ENCODE assay signal across 8 cellular contexts in genomic region chr19:6736169-6736916, GRCh38. TPM values are rescaled to one million over a fixed set of nuclear protein-coding genes. Genes with fewer than 3 reads are reported as not detected.
A peak's percentile ranks its signal among the peaks of the same experiment; 100 is the strongest.
DNase-seq lines count a peak whose midpoint lies in the region; ATAC-seq and TF ChIP-seq lines count a peak whose summit lies in the region.

No MANE protein-coding gene starts in this region.

- peak; percentile 82 for TF ChIP-seq CTCF in astrocyte of the cerebellum (IDR thresholded peaks at IDR 0.05; ENCODE audit: low read depth, low read length, missing control alignments)

- H3K27ac ChIP-seq in rectal smooth muscle tissue (ENCODE audit: low read depth, low read length), result peak overlapping the region; percentile 99

- in situ Hi-C loops in G401 (cut with HindIII; ENCODE audit: low sequenced_read_pairs), result no loop called here
- in situ Hi-C loops in astrocyte of the cerebellum (cut with HindIII; ENCODE audit: low sequenced_read_pairs), result no loop called here

- peak overlapping the region; percentile 81 for H3K9ac ChIP-seq in rectal smooth muscle tissue (ENCODE audit: low read length)

- peak; percentile 78 for DNase-seq in G401 (ENCODE audit: low spot score)
- peak; percentile 78 for DNase-seq in LHCN-M2 (ENCODE audit: low read depth)
- peak; percentile 47 for DNase-seq in T-helper 22 cell (ENCODE audit: low read depth)
- peak; percentile 70 for DNase-seq in astrocyte of the cerebellum (ENCODE audit: low read depth)
- DNase-seq in hippocampal formation (lab: John Stamatoyannopoulos, UW), result peak; percentile 20 to 45

- H3K36me3 ChIP-seq in rectal smooth muscle tissue (ENCODE audit: control insufficient read depth, insufficient read depth, low read length), result peaks cover 4% of the 10 kb centered on the region

- ATAC-seq in GM18868 (IDR thresholded peaks at IDR 0.05; ENCODE audit: unreplicated experiment), result no peak
- no peak for ATAC-seq in HG03354 (IDR thresholded peaks at IDR 0.05; ENCODE audit: poor library complexity, severe bottlenecking, unreplicated experiment)

- no peaks in the 10 kb centered on the region for H3K27me3 ChIP-seq in rectal smooth muscle tissue (ENCODE audit: control insufficient read depth, insufficient read depth, low read length)

- H3K4me3 ChIP-seq in astrocyte of the cerebellum (ENCODE audit: low read depth, low read length) (peak overlapping the region; percentile 99), rectal smooth muscle tissue (ENCODE audit: low read length) (peak overlapping the region; percentile 74)

- H3K4me1 ChIP-seq in rectal smooth muscle tissue (ENCODE audit: control insufficient read depth, insufficient read depth, low read length), result peaks cover 32% of the 10 kb centered on the region

RNA-seq across cellular contexts. Expression of gene GPR108, which starts 1.0 kb away (rescaled TPM):
- 27.5 and 34.7 TPM in 2 replicates for total RNA-seq in G401 (2014; rRNA removed; shearing (Covaris generic))
- 47.6 and 55.9 TPM in 2 replicates for total RNA-seq in LHCN-M2 (2014; rRNA removed)
- 43.4 TPM for polyA plus RNA-seq in LHCN-M2 (2012)

RNA-seq across cellular contexts. Expression of gene TRIP10, which starts 3.1 kb away (rescaled TPM):
- 74.8 and 108 TPM in 2 replicates for total RNA-seq in G401 (2014; rRNA removed; shearing (Covaris generic))
- 45.6 and 49.1 TPM in 2 replicates for total RNA-seq in LHCN-M2 (2014; rRNA removed)
- polyA plus RNA-seq in LHCN-M2 (2012), result 45.8 TPM

RNA-seq across cellular contexts. Expression of gene C3, which starts 15.9 kb away (rescaled TPM):
- total RNA-seq in G401 (2014; rRNA removed; shearing (Covaris generic)), result 2.1 and 2.3 TPM in 2 replicates
- total RNA-seq in LHCN-M2 (2014; rRNA removed), result 0.71 and 1.1 TPM in 2 replicates
- polyA plus RNA-seq in LHCN-M2 (2012), result 7.1 TPM

RNA-seq across cellular contexts. Expression of gene SH2D3A, which starts 30.9 kb away (rescaled TPM):
- total RNA-seq in G401 (2014; rRNA removed; shearing (Covaris generic)), result 12.2 and 16.1 TPM in 2 replicates
- not detected in 2 replicates for total RNA-seq in LHCN-M2 (2014; rRNA removed)
- 0.40 TPM for polyA plus RNA-seq in LHCN-M2 (2012)

RNA-seq across cellular contexts. Expression of gene VAV1, which starts 36.2 kb away (rescaled TPM):
- total RNA-seq in G401 (2014; rRNA removed; shearing (Covaris generic)), result not detected in 2 replicates
- total RNA-seq in LHCN-M2 (2014; rRNA removed), result not detected in 2 replicates
- not detected for polyA plus RNA-seq in LHCN-M2 (2012)
